8 cellular contexts compared by ENCODE assay signal in genomic region chr3:49855662-49856061, GRCh38. TPM values are rescaled to one million over a fixed set of nuclear protein-coding genes. Genes with fewer than 3 reads are reported as not detected.
DNase-seq lines count a peak whose midpoint lies in the region; ATAC-seq and TF ChIP-seq lines count a peak whose summit lies in the region.

No MANE protein-coding gene starts in this region.

- H3K4me3 ChIP-seq in iPS-11a (ENCODE audit: low read depth, low read length) (peak overlapping the region; percentile 86), stomach (peak overlapping the region; percentile 54 to 70 (median 65))

- peak overlapping the region; percentile 97 for H3K4me3 Mint-ChIP-seq in activated CD4-positive, alpha-beta T cell treated with anti-CD3 and anti-CD28 coated beads, Interleukin-2, amount 10 ng/mL, durations not matched to agents 24 days and 14 days
- H3K4me3 Mint-ChIP-seq in activated B cell treated with CpG ODN at 0.5 μM for 24 hours, result peak overlapping the region; percentile 86

- intact Hi-C loops in activated CD4-positive, alpha-beta T cell treated with anti-CD3 and anti-CD28 coated beads, Interleukin-2, amount 10 ng/mL, durations not matched to agents 24 days and 14 days (cut with micrococcal nuclease), result loop anchor here (1.0 to 5.0 kb wide), 4 partner anchors 14 to 132 kb away; partner anchors contain the start of genes CAMKV, GMPPB, INKA1 and RBM6
- intact Hi-C loops in activated B cell treated with CpG ODN at 0.5 μM for 24 hours (cut with micrococcal nuclease), result loop anchor here (1.0 to 2.0 kb wide), 6 partner anchors 47 to 299 kb away; partner anchors contain the start of genes INKA1, IP6K1, MON1A and MST1R
- intact Hi-C loops in stomach (cut with DNase I; ENCODE audit: low total_unique reads), result no loop called here

- H3K9me3 Mint-ChIP-seq in activated CD4-positive, alpha-beta T cell treated with anti-CD3 and anti-CD28 coated beads, Interleukin-2, amount 10 ng/mL, durations not matched to agents 24 days and 14 days, result no peaks in the 10 kb centered on the region
- H3K9me3 Mint-ChIP-seq in activated B cell treated with CpG ODN at 0.5 μM for 24 hours, result no peaks in the 10 kb centered on the region

- peak overlapping the region in 1 of 5 donors; percentile 70 for H3K27ac ChIP-seq in stomach

- no peak for TF ChIP-seq EP300 in stomach (IDR thresholded peaks at IDR 0.05)

- H3K27me3 ChIP-seq in stomach, result no peaks in the 10 kb centered on the region

- no peak for DNase-seq in activated CD4-positive, alpha-beta T cell treated with anti-CD3 and anti-CD28 coated beads, Interleukin-2, amount 10 ng/mL, durations not matched to agents 24 days and 14 days
- DNase-seq in activated CD4-positive, alpha-beta T cell treated with anti-CD3 and anti-CD28 coated beads, Interleukin-2, amount 50 U/mL, for 1 hour, result no peak
- no peak for DNase-seq in activated B cell treated with CpG ODN at 0.5 μM for 24 hours
- DNase-seq in stomach, result no peak
- no peak for DNase-seq in epidermal melanocyte (ENCODE audit: insufficient read length, low spot score)
- no peak for DNase-seq in NCI-H2081 (lab: John Stamatoyannopoulos, UW)

- peak overlapping the region; percentile 92 for H3K27ac Mint-ChIP-seq in activated CD4-positive, alpha-beta T cell treated with anti-CD3 and anti-CD28 coated beads, Interleukin-2, amount 10 ng/mL, durations not matched to agents 24 days and 14 days
- H3K27ac Mint-ChIP-seq in activated B cell treated with CpG ODN at 0.5 μM for 24 hours, result no peak overlapping the region

- H3K4me1 Mint-ChIP-seq in activated CD4-positive, alpha-beta T cell treated with anti-CD3 and anti-CD28 coated beads, Interleukin-2, amount 10 ng/mL, durations not matched to agents 24 days and 14 days, result peaks cover 15% of the 10 kb centered on the region
- peaks cover 15% of the 10 kb centered on the region for H3K4me1 Mint-ChIP-seq in activated B cell treated with CpG ODN at 0.5 μM for 24 hours

- POLR2A ChIA-PET in activated B cell treated with CpG ODN at 0.5 μM for 24 hours (lab: Charles Lee), result interaction anchor here (0.6 to 1.2 kb wide), 3 partner anchors 50 to 132 kb away, joined by 3 read pairs; partner anchors contain the start of genes GMPPB and IP6K1

- WGBS in stomach, 5 donors, result 37 to 65% (median 44%) methylated on average over 4 to 5 of the region's 5 CpGs

- H3K4me1 ChIP-seq in stomach, result peaks cover 9 to 15% (median 11%) of the 10 kb centered on the region in 4 donors

- no peaks in the 10 kb centered on the region for H3K36me3 ChIP-seq in stomach

- no peaks in the 10 kb centered on the region for H3K36me3 Mint-ChIP-seq in activated CD4-positive, alpha-beta T cell treated with anti-CD3 and anti-CD28 coated beads, Interleukin-2, amount 10 ng/mL, durations not matched to agents 24 days and 14 days (ENCODE audit: low read depth)
- peaks cover 3% of the 10 kb centered on the region for H3K36me3 Mint-ChIP-seq in activated B cell treated with CpG ODN at 0.5 μM for 24 hours (ENCODE audit: low read depth)

- TF ChIP-seq CTCF in activated B cell treated with CpG ODN at 0.5 μM for 24 hours (IDR thresholded peaks at IDR 0.05) (no peak), stomach (IDR thresholded peaks at IDR 0.05) (no peak)

- CTCF ChIA-PET in activated B cell treated with CpG ODN at 0.5 μM for 24 hours (lab: Charles Lee), result no interaction called here

- no peaks in the 10 kb centered on the region for H3K9me3 ChIP-seq in stomach

- ATAC-seq in activated B cell treated with CpG ODN at 0.5 μM for 24 hours (ENCODE audit: low read depth), result no peak
- ATAC-seq in GM18520 (IDR thresholded peaks at IDR 0.05; ENCODE audit: unreplicated experiment), result no peak

- no peak for TF ChIP-seq POLR2A in stomach (IDR thresholded peaks at IDR 0.05)

- no peaks in the 10 kb centered on the region for H3K27me3 Mint-ChIP-seq in activated CD4-positive, alpha-beta T cell treated with anti-CD3 and anti-CD28 coated beads, Interleukin-2, amount 10 ng/mL, durations not matched to agents 24 days and 14 days
- H3K27me3 Mint-ChIP-seq in activated B cell treated with CpG ODN at 0.5 μM for 24 hours, result peaks cover 3% of the 10 kb centered on the region

RNA-seq across cellular contexts. Expression of gene TRAIP, which starts 0.7 kb away (rescaled TPM):
- 27.1 and 30.4 TPM in 2 replicates for total RNA-seq in activated CD4-positive, alpha-beta T cell treated with anti-CD3 and anti-CD28 coated beads, Interleukin-2, amount 10 ng/mL, durations not matched to agents 24 days and 14 days
- total RNA-seq in activated B cell treated with CpG ODN at 0.5 μM for 24 hours, result 6.4 TPM in 2 replicates
- 1 to 10 TPM in 3 of 5 donors, not detected in 2; 2.3 to 7.0 (median 2.8) TPM for total RNA-seq in stomach
- polyA plus RNA-seq in stomach, result 1 to 10 TPM; 1.5 to 4.3 (median 2.0) TPM

RNA-seq across cellular contexts. Expression of gene CAMKV, which starts 14.0 kb away (rescaled TPM):
- total RNA-seq in activated CD4-positive, alpha-beta T cell treated with anti-CD3 and anti-CD28 coated beads, Interleukin-2, amount 10 ng/mL, durations not matched to agents 24 days and 14 days, result 1.2 and 1.6 TPM in 2 replicates
- total RNA-seq in activated B cell treated with CpG ODN at 0.5 μM for 24 hours (not detected in 2 replicates), stomach (1 to 10 TPM in 1 of 5 donors, not detected in 4; 1.5 TPM)
- polyA plus RNA-seq in stomach, result under 1 TPM in 1 of 3 donors, not detected in 2; 0.03 TPM

RNA-seq across cellular contexts. Expression of gene UBA7, which starts 41.9 kb away (rescaled TPM):
- 91.7 and 93.6 TPM in 2 replicates for total RNA-seq in activated CD4-positive, alpha-beta T cell treated with anti-CD3 and anti-CD28 coated beads, Interleukin-2, amount 10 ng/mL, durations not matched to agents 24 days and 14 days
- total RNA-seq in activated B cell treated with CpG ODN at 0.5 μM for 24 hours (216 and 237 TPM in 2 replicates), stomach (100 to 1,000 TPM in 1 of 5 donors, 10 to 100 TPM in 4; 36.2 to 250 (median 76.3) TPM)
- polyA plus RNA-seq in stomach, result 10 to 100 TPM; 27.2 to 56.2 (median 30.2) TPM

RNA-seq across cellular contexts. Expression of gene MST1R, which starts 48.0 kb away (rescaled TPM):
- total RNA-seq in activated CD4-positive, alpha-beta T cell treated with anti-CD3 and anti-CD28 coated beads, Interleukin-2, amount 10 ng/mL, durations not matched to agents 24 days and 14 days, result 1.0 and 1.5 TPM in 2 replicates
- total RNA-seq in activated B cell treated with CpG ODN at 0.5 μM for 24 hours (0.81 and 1.6 TPM in 2 replicates), stomach (100 to 1,000 TPM in 3 of 5 donors, 10 to 100 TPM in 2; 22.4 to 386 (median 181) TPM)
- 10 to 100 TPM; 15.9 to 59.0 (median 31.8) TPM for polyA plus RNA-seq in stomach

RNA-seq across cellular contexts. Expression of gene INKA1, which starts 52.6 kb away (rescaled TPM):
- 1.1 and 1.4 TPM in 2 replicates for total RNA-seq in activated CD4-positive, alpha-beta T cell treated with anti-CD3 and anti-CD28 coated beads, Interleukin-2, amount 10 ng/mL, durations not matched to agents 24 days and 14 days
- total RNA-seq in activated B cell treated with CpG ODN at 0.5 μM for 24 hours, result 9.4 and 10.0 TPM in 2 replicates
- total RNA-seq in stomach, result 1 to 10 TPM in 3 of 5 donors, not detected in 2; 1.8 to 3.3 (median 2.3) TPM
- 10 to 100 TPM in 1 of 3 donors, 1 to 10 TPM in 2; 4.4 to 15.0 (median 5.5) TPM for polyA plus RNA-seq in stomach
